21 cellular contexts compared by ENCODE assay signal in the genomic region with DNA sequence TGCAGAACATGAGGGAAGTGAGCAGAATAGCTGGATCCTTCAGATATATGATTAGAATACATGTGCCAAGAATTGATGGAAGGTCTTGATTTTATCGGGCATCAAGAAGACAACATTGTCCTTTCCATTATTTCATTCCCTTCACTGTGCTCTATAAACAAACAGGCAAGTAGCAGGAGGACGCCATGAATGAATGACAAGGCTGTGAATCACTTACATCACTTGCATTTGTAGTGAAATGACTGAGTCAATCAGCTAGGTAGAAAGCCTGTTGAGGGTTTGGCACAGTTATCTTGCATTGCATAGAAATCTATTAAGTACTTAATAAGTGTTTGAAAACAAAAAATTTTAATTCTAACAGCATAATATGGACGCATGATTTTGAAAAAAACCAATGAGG.
DNase-seq lines count a peak whose midpoint lies in the region; ATAC-seq, FAIRE-seq and TF ChIP-seq lines count a peak whose summit lies in the region.
"Had no signal": no experiment of that assay in that cellular context is flagged by ENCODE, and none has a peak within 500 bp of the region (broad histone marks: within the 10 kb centered on the region; RNA-seq: fewer than 3 reads in every experiment).

No MANE protein-coding gene starts in this region.

- no peak overlapping the region for H4K8ac ChIP-seq in H1 (ENCODE audit: extremely low read depth, insufficient read depth, low read length)

- H3K9me2 ChIP-seq in PC-3 (replicated peaks; ENCODE audit: low read length) = no peaks in the 10 kb centered on the region

- in situ Hi-C loops in mammary epithelial cell (cut with MboI; ENCODE audit: low sequenced_read_pairs in 2 of 2) = no loop called here

- no peaks in the 10 kb centered on the region for H3F3A ChIP-seq in PC-3 (ENCODE audit: low read length, unreplicated experiment)

- H3K27ac ChIP-seq in mammary epithelial cell (ENCODE audit: insufficient read depth, low read depth, low read length) (no peak overlapping the region), PC-3 (ENCODE audit: low read length) (peak overlapping the region; percentile 28; the same call in 1 of the 2 replicates), H1 (ENCODE audit: low read depth, low read length) (no peak overlapping the region)
- H3K27ac ChIP-seq: 22Rv1, A549, C4-2B, GM23248 had no signal

- H3K18ac ChIP-seq in H1 (ENCODE audit: extremely low read depth, low read length) = no peak overlapping the region

- no peak overlapping the region for H2BK120ac ChIP-seq in H1 (replicated peaks; ENCODE audit: low read depth, low read length)

- H3K27me3 Mint-ChIP-seq in MCF 10A (ENCODE audit: insufficient read depth, unreplicated experiment) = no peaks in the 10 kb centered on the region
- H3K27me3 Mint-ChIP-seq in activated CD4-positive, alpha-beta T cell treated with anti-CD3 and anti-CD28 coated beads, Interleukin-2, amount 10 ng/mL, durations not matched to agents 7 days and 5 days = no peaks in the 10 kb centered on the region
- H3K27me3 Mint-ChIP-seq: CD4-positive, alpha-beta T cell had no signal

- no peak overlapping the region for H4K5ac ChIP-seq in H1 (ENCODE audit: insufficient read length, low read depth, low read length)

- no peak for FAIRE-seq in H1 (lab: Jason Lieb, UNC)
- FAIRE-seq: A549, GM19239 had no signal

- H2BK12ac ChIP-seq in H1 (ENCODE audit: low read depth, low read length) = no peak overlapping the region

- H3K27me3 ChIP-seq in mammary epithelial cell (ENCODE audit: insufficient read depth, low read length) = no peaks in the 10 kb centered on the region
- no peaks in the 10 kb centered on the region for H3K27me3 ChIP-seq in PC-3 (ENCODE audit: low read length)
- no peaks in the 10 kb centered on the region for H3K27me3 ChIP-seq in H1 (replicated peaks in 1 of 4; ENCODE audit: control insufficient read depth in 3 of 4, extremely low read depth in 1 of 4, insufficient read depth in 3 of 4, low read length in 3 of 4)

- no peak overlapping the region for H2BK5ac ChIP-seq in H1 (ENCODE audit: low read depth, low read length)

- 85% methylated on average over 3 of the region's 3 CpGs for WGBS in mammary epithelial cell (ENCODE audit: low coverage, missing lambda C conversion rate)
- 95% methylated on average over 3 of the region's 3 CpGs; no CpG with 5 or more reads in 1 of the 2 experiments for WGBS in H1 (ENCODE audit: extremely low coverage in 1 of 2, insufficient coverage in 1 of 2, insufficient read length in 1 of 2, insufficient replicate concordance in 2 of 2, low coverage in 1 of 2, low lambda C conversion rate in 2 of 2, missing lambda C conversion rate in 1 of 2), 2 experiments

- TF ChIP-seq EP300 in H1 (IDR thresholded peaks at IDR 0.05; ENCODE audit: borderline replicate concordance in 1 of 2, low read depth in 2 of 2, low read length in 2 of 2) = no peak

- dilution Hi-C loops in mammary epithelial cell (cut with HindIII; ENCODE audit: low sequenced_read_pairs) = no loop called here

- no peak overlapping the region for H3K4me3 Mint-ChIP-seq in MCF 10A (ENCODE audit: unreplicated experiment)
- no peak overlapping the region for H3K4me3 Mint-ChIP-seq in activated CD4-positive, alpha-beta T cell treated with anti-CD3 and anti-CD28 coated beads, Interleukin-2, amount 10 ng/mL, durations not matched to agents 7 days and 5 days
- H3K4me3 Mint-ChIP-seq: CD4-positive, alpha-beta T cell had no signal

- TF ChIP-seq RAD21 in H1 (IDR thresholded peaks at IDR 0.05 in 1 of 2, conservative IDR thresholded peaks at IDR 0.05 in 1 of 2; ENCODE audit: low read depth in 2 of 2, low read length in 2 of 2) = no peak

- DNase-seq in MCF 10A (ENCODE audit: unreplicated experiment) (peak; percentile 25), mammary epithelial cell (no peak), PC-3 (peak; percentile 38), H1 (ENCODE audit: low read depth in 1 of 2, low spot score in 2 of 2) (no peak)
- DNase-seq in activated CD4-positive, alpha-beta T cell treated with anti-CD3 and anti-CD28 coated beads, Interleukin-2, amount 10 ng/mL, durations not matched to agents 7 days and 5 days = no peak
- DNase-seq: AML-193; Caco-2; CD4-positive, alpha-beta T cell; DMS79 treated with DMSO at 0.1 percent for 48 hours; GF-D8; GM23248; H7; KG1 had no signal

- H4K20me1 ChIP-seq in mammary epithelial cell (ENCODE audit: insufficient read depth, low read length) (no peaks in the 10 kb centered on the region), PC-3 (ENCODE audit: low read length) (no peaks in the 10 kb centered on the region), H1 (replicated peaks in 1 of 2; ENCODE audit: control insufficient read depth in 1 of 2, insufficient read depth in 2 of 2, low read length in 2 of 2) (no peaks in the 10 kb centered on the region)

- no peaks in the 10 kb centered on the region for H3K36me3 Mint-ChIP-seq in MCF 10A (ENCODE audit: insufficient read depth, unreplicated experiment)
- no peaks in the 10 kb centered on the region for H3K36me3 Mint-ChIP-seq in activated CD4-positive, alpha-beta T cell treated with anti-CD3 and anti-CD28 coated beads, Interleukin-2, amount 10 ng/mL, durations not matched to agents 7 days and 5 days (ENCODE audit: low read depth)

- H3K4me1 ChIP-seq in mammary epithelial cell (ENCODE audit: insufficient read depth, low read length) = no peaks in the 10 kb centered on the region
- H3K4me1 ChIP-seq in PC-3 (ENCODE audit: insufficient read depth, low read length) = no peaks in the 10 kb centered on the region
- H3K4me1 ChIP-seq in H1 (replicated peaks in 1 of 4; ENCODE audit: control insufficient read depth in 3 of 4, insufficient read depth in 4 of 4, low read length in 3 of 4) = no peaks in the 10 kb centered on the region
- H3K4me1 ChIP-seq: A549, Caco-2 had no signal

- peak; percentile 94 for ATAC-seq in PC-3
- no peak for ATAC-seq in HG02588 (IDR thresholded peaks at IDR 0.05; ENCODE audit: unreplicated experiment)
- ATAC-seq in GM18873 (IDR thresholded peaks at IDR 0.05; ENCODE audit: low FRiP score, unreplicated experiment) = no peak
- ATAC-seq in HG03280 (IDR thresholded peaks at IDR 0.05; ENCODE audit: unreplicated experiment) = no peak
- ATAC-seq: A549, HCT116 had no signal

- no peak for TF ChIP-seq CTCF in MCF 10A (IDR thresholded peaks at IDR 0.05; ENCODE audit: unreplicated experiment)
- TF ChIP-seq CTCF in mammary epithelial cell (conservative IDR thresholded peaks at IDR 0.05 in 1 of 2, IDR thresholded peaks at IDR 0.05 in 1 of 2; ENCODE audit: extremely low read depth in 1 of 2, insufficient read depth in 1 of 2, low read depth in 1 of 2, low read length in 2 of 2) = no peak
- TF ChIP-seq CTCF in PC-3 (conservative IDR thresholded peaks at IDR 0.05; ENCODE audit: low read depth, low read length) = no peak
- TF ChIP-seq CTCF in H1 (IDR thresholded peaks at IDR 0.05; ENCODE audit: control extremely low read depth in 1 of 3, insufficient read depth in 1 of 3, low read depth in 1 of 3, low read length in 3 of 3) = no peak

- H3K14ac ChIP-seq in H1 (ENCODE audit: insufficient read length) = no peak overlapping the region

- no peak overlapping the region for H4K91ac ChIP-seq in H1 (replicated peaks; ENCODE audit: insufficient read length, low read length)

- H3K4me2 ChIP-seq in mammary epithelial cell (ENCODE audit: insufficient read depth, low read depth, low read length) = no peak overlapping the region
- no peak overlapping the region for H3K4me2 ChIP-seq in PC-3 (ENCODE audit: low read length)
- H3K4me2 ChIP-seq in H1 (ENCODE audit: insufficient read depth in 1 of 2, low read depth in 2 of 2, low read length in 2 of 2) = no peak overlapping the region
- H3K4me2 ChIP-seq: A549 had no signal

- H3K56ac ChIP-seq in H1 (replicated peaks; ENCODE audit: insufficient read length, low read depth, low read length) = no peak overlapping the region

- BruUV-seq in MCF 10A (replicated peaks; lab: Mats Ljungman, UMichigan) = no TSS peak
- BruUV-seq in mammary epithelial cell (replicated peaks; lab: Mats Ljungman, UMichigan) = no TSS peak
- no TSS peak for BruUV-seq in PC-3 (replicated peaks; lab: Mats Ljungman, UMichigan)

- intact Hi-C loops in MCF 10A (cut with micrococcal nuclease) (no loop called here), mammary epithelial cell (cut with micrococcal nuclease) (no loop called here), PC-3 (cut with micrococcal nuclease) (no loop called here)

- H3K79me2 ChIP-seq in mammary epithelial cell (ENCODE audit: insufficient read depth, low read length) = no peaks in the 10 kb centered on the region
- no peaks in the 10 kb centered on the region for H3K79me2 ChIP-seq in PC-3 (ENCODE audit: low read length)
- no peaks in the 10 kb centered on the region for H3K79me2 ChIP-seq in H1 (ENCODE audit: control insufficient read depth in 1 of 2, insufficient read depth in 2 of 2, low read length in 2 of 2)

- no peak overlapping the region for H3K27ac Mint-ChIP-seq in MCF 10A (ENCODE audit: low read depth, unreplicated experiment)
- no peak overlapping the region for H3K27ac Mint-ChIP-seq in activated CD4-positive, alpha-beta T cell treated with anti-CD3 and anti-CD28 coated beads, Interleukin-2, amount 10 ng/mL, durations not matched to agents 7 days and 5 days
- H3K27ac Mint-ChIP-seq: CD4-positive, alpha-beta T cell had no signal

- H3K9ac ChIP-seq in mammary epithelial cell (ENCODE audit: insufficient read depth, low read length) (no peak overlapping the region), PC-3 (ENCODE audit: low read length) (no peak overlapping the region), H1 (replicated peaks in 1 of 4; ENCODE audit: extremely low read depth in 1 of 4, low read depth in 3 of 4, low read length in 3 of 4) (no peak overlapping the region)
- H3K9ac ChIP-seq: GM23248 had no signal

- H3K23ac ChIP-seq in H1 (ENCODE audit: insufficient read length) = no peak overlapping the region

- H2AK5ac ChIP-seq in H1 (ENCODE audit: low read depth, low read length) = no peak overlapping the region

- no peaks in the 10 kb centered on the region for H3K36me3 ChIP-seq in mammary epithelial cell (ENCODE audit: insufficient read depth, low read length)
- H3K36me3 ChIP-seq in PC-3 (ENCODE audit: low read depth, low read length) = no peaks in the 10 kb centered on the region
- H3K36me3 ChIP-seq in H1 (ENCODE audit: control insufficient read depth in 2 of 4, insufficient read depth in 4 of 4, low read length in 3 of 4) = no peaks in the 10 kb centered on the region

- CTCF ChIA-PET in MCF 10A (lab: Yijun Ruan, JAX) = no interaction called here
- CTCF ChIA-PET in mammary epithelial cell (lab: Charles Lee; ENCODE audit: low non-redundant PET) = no interaction called here
- CTCF ChIA-PET in PC-3 (lab: Charles Lee) = interaction anchor here (0.5 kb wide), 1 partner anchor 616 kb away, joined by 4 read pairs; no protein-coding TSS in a partner anchor
- CTCF ChIA-PET in H1 (lab: Charles Lee; ENCODE audit: partially characterized antibody) = no interaction called here
- CTCF ChIA-PET in activated CD4-positive, alpha-beta T cell treated with anti-CD3 and anti-CD28 coated beads, Interleukin-2, amount 10 ng/mL, durations not matched to agents 7 days and 5 days (lab: Charles Lee) = no interaction called here

- no peaks in the 10 kb centered on the region for H3K23me2 ChIP-seq in H1 (ENCODE audit: low read depth, low read length)

- H3K9me3 ChIP-seq in mammary epithelial cell (replicated peaks; ENCODE audit: insufficient read depth, low read length) (peaks cover 3% of the 10 kb centered on the region), PC-3 (ENCODE audit: low read length) (no peaks in the 10 kb centered on the region), H1 (ENCODE audit: insufficient read depth in 2 of 2, low read depth in 1 of 2, low read length in 1 of 2) (no peaks in the 10 kb centered on the region)
- H3K9me3 ChIP-seq: A549, Caco-2 had no signal

- H3K4ac ChIP-seq in H1 (replicated peaks; ENCODE audit: insufficient read length, low read depth, low read length) = no peak overlapping the region

- POLR2A ChIA-PET in MCF 10A (lab: Yijun Ruan, JAX) = no interaction called here
- POLR2A ChIA-PET in PC-3 (lab: Charles Lee; ENCODE audit: unreplicated experiment) = no interaction called here
- POLR2A ChIA-PET in H1 (lab: Charles Lee; ENCODE audit: partially characterized antibody) = no interaction called here
- POLR2A ChIA-PET in activated CD4-positive, alpha-beta T cell treated with anti-CD3 and anti-CD28 coated beads, Interleukin-2, amount 10 ng/mL, durations not matched to agents 7 days and 5 days (lab: Charles Lee) = no interaction called here

- no peaks in the 10 kb centered on the region for H3K79me1 ChIP-seq in H1 (ENCODE audit: low read depth, low read length)

- H3K4me1 Mint-ChIP-seq in MCF 10A (ENCODE audit: insufficient read depth, unreplicated experiment) = no peaks in the 10 kb centered on the region
- no peaks in the 10 kb centered on the region for H3K4me1 Mint-ChIP-seq in activated CD4-positive, alpha-beta T cell treated with anti-CD3 and anti-CD28 coated beads, Interleukin-2, amount 10 ng/mL, durations not matched to agents 7 days and 5 days

- H2BK15ac ChIP-seq in H1 (ENCODE audit: low read length) = no peak overlapping the region

- peaks cover 7% of the 10 kb centered on the region for H3K9me3 Mint-ChIP-seq in MCF 10A (ENCODE audit: unreplicated experiment)
- peaks cover 12% of the 10 kb centered on the region for H3K9me3 Mint-ChIP-seq in activated CD4-positive, alpha-beta T cell treated with anti-CD3 and anti-CD28 coated beads, Interleukin-2, amount 10 ng/mL, durations not matched to agents 7 days and 5 days

- no peak overlapping the region for H2BK20ac ChIP-seq in H1 (ENCODE audit: low read length)

- H2AFZ ChIP-seq in mammary epithelial cell (ENCODE audit: low read depth, low read length) = no peak overlapping the region
- H2AFZ ChIP-seq in PC-3 (ENCODE audit: low read length) = no peak overlapping the region
- peak overlapping the region; percentile 20; the same call in 1 of the 2 replicates for H2AFZ ChIP-seq in H1 (ENCODE audit: low read length)
- H2AFZ ChIP-seq: GM23248 had no signal

- no peak for TF ChIP-seq POLR2A in H1 (IDR thresholded peaks at IDR 0.05; ENCODE audit: control extremely low read depth in 1 of 2, low read depth in 2 of 2, low read length in 2 of 2)

- H3K4me3 ChIP-seq in mammary epithelial cell (replicated peaks in 1 of 3; ENCODE audit: insufficient read depth in 1 of 3, low read depth in 2 of 3, low read length in 3 of 3) (no peak overlapping the region), PC-3 (ENCODE audit: low read length) (no peak overlapping the region), H1 (ENCODE audit: extremely low read depth in 1 of 4, insufficient read depth in 2 of 4, low read depth in 3 of 4, low read length in 4 of 4) (no peak overlapping the region)
- H3K4me3 ChIP-seq: A549, GM23248 had no signal

Comparison
In these comparisons a context has a peak if more than half of its experiments do, and no peak if none do; other contexts are left out.
1. DNase-seq: peak in MCF 10A (single experiment) and PC-3 (single experiment); none in mammary epithelial cell (single experiment), H1 (0 of 2) and activated CD4-positive, alpha-beta T cell treated with anti-CD3 and anti-CD28 coated beads, Interleukin-2, amount 10 ng/mL, durations not matched to agents 7 days and 5 days (single experiment).